ENCODE assay signal across 9 cellular contexts in the genomic region with DNA sequence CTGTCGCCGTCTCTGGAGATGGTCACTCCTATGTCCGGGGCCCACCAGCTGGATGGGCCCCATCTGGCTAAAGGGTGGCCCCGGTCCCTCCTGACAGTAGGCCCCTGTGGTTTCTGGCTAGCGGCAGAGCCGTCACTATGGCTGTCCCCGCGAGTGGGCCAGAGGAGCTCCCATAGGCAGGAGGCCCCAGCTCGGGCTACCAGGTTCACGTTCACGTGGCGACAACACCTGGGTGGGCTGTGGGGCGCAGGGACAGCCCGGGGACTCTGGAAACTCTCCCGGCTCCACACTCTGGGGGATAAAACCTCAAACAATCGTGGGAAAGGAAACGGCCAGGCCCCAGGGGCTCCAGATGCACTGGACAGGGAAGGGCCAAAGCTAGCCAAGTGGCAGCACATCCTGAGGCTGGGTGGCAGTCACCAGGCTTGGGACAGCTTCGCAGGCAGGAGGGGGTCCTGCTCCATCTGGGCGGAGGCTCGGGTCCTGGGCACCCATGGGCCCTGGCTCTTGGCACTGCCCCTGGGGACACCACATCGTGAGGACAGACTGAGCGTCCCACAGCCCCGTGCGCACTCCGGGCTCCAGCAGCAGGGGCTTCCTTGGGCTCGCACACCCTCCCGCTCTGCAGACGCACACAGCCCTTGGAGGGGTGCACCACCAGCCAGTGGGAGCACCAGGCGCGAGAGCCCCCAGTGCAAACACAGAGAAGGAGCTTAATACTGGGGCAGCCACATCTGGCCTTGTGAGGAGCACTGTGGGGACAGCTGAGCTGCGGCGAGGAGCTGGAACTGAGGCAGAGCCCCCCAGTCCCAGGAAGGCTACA. TPM values are rescaled to one million over a fixed set of nuclear protein-coding genes. Genes with fewer than 3 reads are reported as not detected.
DNase-seq lines count a peak whose midpoint lies in the region; ATAC-seq, FAIRE-seq and TF ChIP-seq lines count a peak whose summit lies in the region.
"Had no signal": no experiment of that assay in that cellular context is flagged by ENCODE, and none has a peak within 500 bp of the region (broad histone marks: within the 10 kb centered on the region; RNA-seq: fewer than 3 reads in every experiment).

No MANE protein-coding gene starts in this region.

- H3K36me3 Mint-ChIP-seq in CD14-positive monocyte = peaks cover 39 to 55% of the 10 kb centered on the region in 2 donors
- peaks cover 0 to 31% (median 3%) of the 10 kb centered on the region in 5 donors for H3K36me3 Mint-ChIP-seq in naive thymus-derived CD4-positive, alpha-beta T cell

- no peak for FAIRE-seq in GM12892 (lab: Jason Lieb, UNC)

- DNase-seq in CD14-positive monocyte (ENCODE audit: low spot score) (no peak), NB4 (ENCODE audit: low read depth) (no peak), GM12892 (ENCODE audit: insufficient read length) (no peak), NCI-H748 (lab: John Stamatoyannopoulos, UW; ENCODE audit: unreplicated experiment) (no peak)
- peak in 1 of 9 donors; percentile 19 for DNase-seq in naive thymus-derived CD4-positive, alpha-beta T cell
- DNase-seq: NCI-H774 had no signal

- no peaks in the 10 kb centered on the region for H3K9me3 Mint-ChIP-seq in CD14-positive monocyte
- no peaks in the 10 kb centered on the region for H3K9me3 Mint-ChIP-seq in naive thymus-derived CD4-positive, alpha-beta T cell

- H3K27me3 ChIP-seq in naive thymus-derived CD4-positive, alpha-beta T cell (ENCODE audit: control insufficient read depth in 2 of 2, insufficient read depth in 2 of 2, low read length in 2 of 2) = no peaks in the 10 kb centered on the region

- intact Hi-C loops in CD14-positive monocyte (cut with micrococcal nuclease) = loop anchor here (1.0 to 10.0 kb wide), 5 partner anchors 15 to 747 kb away; a partner anchor contains a TSS
- intact Hi-C loops in naive thymus-derived CD4-positive, alpha-beta T cell (cut with micrococcal nuclease) = loop anchor here (1.0 to 10.0 kb wide), 16 partner anchors 9 to 1023 kb away; a partner anchor contains a TSS

- ATAC-seq in naive thymus-derived CD4-positive, alpha-beta T cell = no peak
- ATAC-seq in GM21786 (IDR thresholded peaks at IDR 0.05; ENCODE audit: unreplicated experiment) (no peak), GM18907 (IDR thresholded peaks at IDR 0.05; ENCODE audit: unreplicated experiment) (no peak)

- POLR2A ChIA-PET in naive thymus-derived CD4-positive, alpha-beta T cell (lab: Charles Lee) = interaction anchor here (0.6 to 7.0 kb wide), 14 partner anchors 13 to 1172 kb away, joined by 3 to 134 read pairs (median 6); a partner anchor contains a TSS

- peaks cover 0 to 4% (median 2%) of the 10 kb centered on the region in 3 donors for H3K27me3 Mint-ChIP-seq in CD14-positive monocyte (ENCODE audit: low read depth in 3 of 3)
- H3K27me3 Mint-ChIP-seq in naive thymus-derived CD4-positive, alpha-beta T cell = no peaks in the 10 kb centered on the region

- peaks cover 0 to 36% (median 9%) of the 10 kb centered on the region in 3 experiments for H3K36me3 ChIP-seq in naive thymus-derived CD4-positive, alpha-beta T cell (ENCODE audit: control insufficient read depth in 2 of 3, insufficient read depth in 3 of 3, low read length in 3 of 3)

- no peaks in the 10 kb centered on the region for H3K9me3 ChIP-seq in naive thymus-derived CD4-positive, alpha-beta T cell (ENCODE audit: control insufficient read depth in 2 of 3, low read length in 3 of 3)

- peak overlapping the region; percentile 95 for H3K4me3 ChIP-seq in NB4 (ENCODE audit: low read depth, low read length)
- peak overlapping the region; percentile 56 for H3K4me3 ChIP-seq in naive thymus-derived CD4-positive, alpha-beta T cell (ENCODE audit: low read length)

- TF ChIP-seq CTCF in CD14-positive monocyte (IDR thresholded peaks at IDR 0.05) (no peak), NB4 (IDR thresholded peaks at IDR 0.05; ENCODE audit: low read depth, low read length) (no peak)

- CTCF ChIA-PET in naive thymus-derived CD4-positive, alpha-beta T cell (lab: Charles Lee) = interaction anchor here (0.5 to 2.5 kb wide), 6 partner anchors 9 to 514 kb away, joined by 3 to 17 read pairs (median 4); a partner anchor contains a TSS

- TF ChIP-seq POLR2A in NB4 (IDR thresholded peaks at IDR 0.05; ENCODE audit: extremely low read depth, insufficient read length) = no peak
- TF ChIP-seq POLR2A in GM12892 (IDR thresholded peaks at IDR 0.05; ENCODE audit: low read depth, low read length) = no peak

- H3K27ac ChIP-seq in angular gyrus (ENCODE audit: low read depth, low read length) = peak overlapping the region; percentile 55
- peak overlapping the region; percentile 88 for H3K27ac ChIP-seq in naive thymus-derived CD4-positive, alpha-beta T cell (ENCODE audit: low read depth, low read length)

- peak overlapping the region; percentile 91 to 99 (median 98) for H3K27ac Mint-ChIP-seq in CD14-positive monocyte
- peak overlapping the region; percentile 85 to 98 (median 97) for H3K27ac Mint-ChIP-seq in naive thymus-derived CD4-positive, alpha-beta T cell

- H3K4me1 Mint-ChIP-seq in CD14-positive monocyte = peaks cover 57% of the 10 kb centered on the region
- H3K4me1 Mint-ChIP-seq in naive thymus-derived CD4-positive, alpha-beta T cell = peaks cover 36 to 68% (median 46%) of the 10 kb centered on the region in 7 donors

- peaks cover 33 to 61% of the 10 kb centered on the region in 2 donors for H3K4me1 ChIP-seq in naive thymus-derived CD4-positive, alpha-beta T cell (ENCODE audit: control insufficient read depth in 2 of 2, insufficient read depth in 2 of 2, low read length in 2 of 2)

- H3K4me3 Mint-ChIP-seq in CD14-positive monocyte = peak overlapping the region; percentile 99
- H3K4me3 Mint-ChIP-seq in naive thymus-derived CD4-positive, alpha-beta T cell = peak overlapping the region; percentile 78 to 98 (median 94)

RNA-seq across cellular contexts. Expression of a gene that starts 4.5 kb away (rescaled TPM):
- polyA plus RNA-seq in CD14-positive monocyte = 100 to 1,000 TPM in 1 of 2 donors, 10 to 100 TPM in 1; 99.3 to 120 TPM
- total RNA-seq in naive thymus-derived CD4-positive, alpha-beta T cell = 100 to 1,000 TPM in 4 of 5 experiments, 10 to 100 TPM in 1; 99.8 to 324 (median 133) TPM
- 10 to 100 TPM; 67.7 to 88.9 TPM for polyA plus RNA-seq in naive thymus-derived CD4-positive, alpha-beta T cell
- polyA plus RNA-seq in GM12892 (2012; ENCODE audit: missing spikeins) = 5.4 TPM

RNA-seq across cellular contexts. Expression of a gene that starts 4.6 kb away (rescaled TPM):
- polyA plus RNA-seq in CD14-positive monocyte = 1 to 10 TPM; 5.9 to 7.5 TPM
- total RNA-seq in naive thymus-derived CD4-positive, alpha-beta T cell = 10 to 100 TPM; 26.0 to 43.3 (median 28.3) TPM
- polyA plus RNA-seq in naive thymus-derived CD4-positive, alpha-beta T cell = 10 to 100 TPM; 13.0 to 14.8 TPM
- 7.5 TPM for polyA plus RNA-seq in GM12892 (2012; ENCODE audit: missing spikeins)

RNA-seq across cellular contexts. Expression of a gene that starts 15.4 kb away (rescaled TPM):
- 1 to 10 TPM; 4.2 to 5.3 TPM for polyA plus RNA-seq in CD14-positive monocyte
- total RNA-seq in naive thymus-derived CD4-positive, alpha-beta T cell = 10 to 100 TPM in 1 of 5 experiments, 1 to 10 TPM in 4; 2.7 to 13.0 (median 6.1) TPM
- 10 to 100 TPM in 1 of 2 donors, 1 to 10 TPM in 1; 6.5 to 13.5 TPM for polyA plus RNA-seq in naive thymus-derived CD4-positive, alpha-beta T cell
- polyA plus RNA-seq in GM12892 (2012; ENCODE audit: missing spikeins) = 1.0 TPM

RNA-seq across cellular contexts. Expression of a gene that starts 38.9 kb away (rescaled TPM):
- polyA plus RNA-seq in CD14-positive monocyte = 10 to 100 TPM in 1 of 2 donors, 1 to 10 TPM in 1; 9.0 to 12.2 TPM
- total RNA-seq in naive thymus-derived CD4-positive, alpha-beta T cell = 10 to 100 TPM; 37.7 to 66.9 (median 42.7) TPM
- polyA plus RNA-seq in naive thymus-derived CD4-positive, alpha-beta T cell = 10 to 100 TPM; 12.9 to 23.5 TPM
- polyA plus RNA-seq in GM12892 (2012; ENCODE audit: missing spikeins) = 36.6 TPM

RNA-seq across cellular contexts. Expression of a gene that starts 50.9 kb away (rescaled TPM):
- polyA plus RNA-seq in CD14-positive monocyte = 1,000 to 10,000 TPM; 2,092 to 2,376 TPM
- total RNA-seq in naive thymus-derived CD4-positive, alpha-beta T cell = 100 to 1,000 TPM; 240 to 498 (median 281) TPM
- polyA plus RNA-seq in naive thymus-derived CD4-positive, alpha-beta T cell = 100 to 1,000 TPM; 454 to 537 TPM
- 132 TPM for polyA plus RNA-seq in GM12892 (2012; ENCODE audit: missing spikeins)
